15 cellular contexts compared by ENCODE assay signal in genomic region chr21:45750924-45751323, GRCh38.
DNase-seq lines count a peak whose midpoint lies in the region; TF ChIP-seq lines count a peak whose summit lies in the region.
"Had no signal": no experiment of that assay in that cellular context is flagged by ENCODE, and none has a peak within 500 bp of the region (broad histone marks: within the 10 kb centered on the region; RNA-seq: fewer than 3 reads in every experiment).

No MANE protein-coding gene starts in this region.

- H3K9me2 ChIP-seq in hepatocyte (replicated peaks; ENCODE audit: insufficient read depth): no peaks in the 10 kb centered on the region

- H3K4me2 ChIP-seq in hepatocyte: no peak overlapping the region
- H3K4me2 ChIP-seq: BLaER1 had no signal

- no peaks in the 10 kb centered on the region for H3K79me2 ChIP-seq in hepatocyte

- POLR2A ChIA-PET in HEK293 (lab: Yijun Ruan, JAX): no interaction called here

- H3K9me3 ChIP-seq in HEK293 (ENCODE audit: control insufficient read depth, insufficient read depth, low read depth, low read length) (no peaks in the 10 kb centered on the region; the same call in 1 of the 2 replicates), hepatocyte (ENCODE audit: low read depth) (no peaks in the 10 kb centered on the region)
- H3K9me3 ChIP-seq: Caco-2 had no signal

- H3K27me3 ChIP-seq in hepatocyte: no peaks in the 10 kb centered on the region
- H3K27me3 ChIP-seq: BLaER1 had no signal

- CTCF ChIA-PET in HEK293 (lab: Yijun Ruan, JAX): interaction anchor here (1.3 kb wide), 1 partner anchor 154 kb away, joined by 3 read pairs; no protein-coding TSS in a partner anchor

- no peak for TF ChIP-seq CTCF in HEK293 (tag by site-specific recombination; IDR thresholded peaks at IDR 0.05)
- no peak for TF ChIP-seq CTCF in hepatocyte (IDR thresholded peaks at IDR 0.05; ENCODE audit: poor library complexity)

- no peak overlapping the region for H2AFZ ChIP-seq in hepatocyte

- H4K20me1 ChIP-seq in hepatocyte (ENCODE audit: insufficient read depth, poor library complexity, severe bottlenecking): no peaks in the 10 kb centered on the region

- WGBS in hepatocyte (ENCODE audit: low lambda C conversion rate, missing lambda C conversion rate): 67% methylated on average over 6 of the region's 6 CpGs

- H3K4me3 ChIP-seq in HEK293 (ENCODE audit: low read depth, low read length) (no peak overlapping the region), hepatocyte (no peak overlapping the region)
- H3K4me3 ChIP-seq: BLaER1 had no signal

- no peak overlapping the region for H3K27ac ChIP-seq in HEK293 (ENCODE audit: extremely low read depth, low read depth, low read length)
- no peak overlapping the region for H3K27ac ChIP-seq in hepatocyte
- H3K27ac ChIP-seq: BLaER1, C4-2B had no signal

- DNase-seq in Ammon's horn (ENCODE audit: low spot score) (peak; percentile 53), hepatocyte (ENCODE audit: low spot score) (peak; percentile 26), LoVo (ENCODE audit: low spot score) (no peak)
- no peak for DNase-seq in stimulated activated CD4-positive, alpha-beta T cell treated with anti-CD3 and anti-CD28 coated beads, Interleukin-4, amount 100 ng/mL, for 24 hours
- no peak for DNase-seq in stimulated activated CD4-positive, alpha-beta T cell treated with anti-CD3 and anti-CD28 coated beads, Interleukin-2, amount 100 ng/mL, for 24 hours
- DNase-seq: Caco-2; CD4-positive, CD25-positive, alpha-beta regulatory T cell; CD8-positive, alpha-beta T cell; DMS153; DND-41; GOT3; HCEC 1CT had no signal

- H3K36me3 ChIP-seq in HEK293 (ENCODE audit: control insufficient read depth in 2 of 2, insufficient read depth in 1 of 2, low read length in 2 of 2) (no peaks in the 10 kb centered on the region), hepatocyte (replicated peaks; ENCODE audit: insufficient read depth, low read depth) (no peaks in the 10 kb centered on the region)

- H3K4me1 ChIP-seq in HEK293 (ENCODE audit: control insufficient read depth, insufficient read depth, low read length): peaks cover 5% of the 10 kb centered on the region; the same call in 1 of the 2 replicates
- H3K4me1 ChIP-seq in hepatocyte (ENCODE audit: insufficient read depth): no peaks in the 10 kb centered on the region
- H3K4me1 ChIP-seq: Caco-2 had no signal

TF ChIP-seq in HEK293, 187 proteins besides CTCF, POLR2A, EP300 and RAD21:
- TF ChIP-seq ZNF473 (tag by site-specific recombination; IDR thresholded peaks at IDR 0.05) (no peak), ZNF292 (tag by site-specific recombination; IDR thresholded peaks at IDR 0.05; ENCODE audit: borderline replicate concordance, low read depth) (no peak), ZFHX2 (tag by site-specific recombination; conservative IDR thresholded peaks at IDR 0.05) (peak; percentile 70), EGR2 (tag by site-specific recombination; IDR thresholded peaks at IDR 0.05; ENCODE audit: low read depth) (peak; percentile 68; the same call in 1 of the 2 replicates)

Comparison
In these comparisons a context has a peak if more than half of its experiments do, and no peak if none do; other contexts are left out.
1. DNase-seq: peak in Ammon's horn (single experiment) and hepatocyte (single experiment); none in stimulated activated CD4-positive, alpha-beta T cell treated with anti-CD3 and anti-CD28 coated beads, Interleukin-4, amount 100 ng/mL, for 24 hours (single experiment), stimulated activated CD4-positive, alpha-beta T cell treated with anti-CD3 and anti-CD28 coated beads, Interleukin-2, amount 100 ng/mL, for 24 hours (0 of 2) and LoVo (single experiment).